In the genomic region with DNA sequence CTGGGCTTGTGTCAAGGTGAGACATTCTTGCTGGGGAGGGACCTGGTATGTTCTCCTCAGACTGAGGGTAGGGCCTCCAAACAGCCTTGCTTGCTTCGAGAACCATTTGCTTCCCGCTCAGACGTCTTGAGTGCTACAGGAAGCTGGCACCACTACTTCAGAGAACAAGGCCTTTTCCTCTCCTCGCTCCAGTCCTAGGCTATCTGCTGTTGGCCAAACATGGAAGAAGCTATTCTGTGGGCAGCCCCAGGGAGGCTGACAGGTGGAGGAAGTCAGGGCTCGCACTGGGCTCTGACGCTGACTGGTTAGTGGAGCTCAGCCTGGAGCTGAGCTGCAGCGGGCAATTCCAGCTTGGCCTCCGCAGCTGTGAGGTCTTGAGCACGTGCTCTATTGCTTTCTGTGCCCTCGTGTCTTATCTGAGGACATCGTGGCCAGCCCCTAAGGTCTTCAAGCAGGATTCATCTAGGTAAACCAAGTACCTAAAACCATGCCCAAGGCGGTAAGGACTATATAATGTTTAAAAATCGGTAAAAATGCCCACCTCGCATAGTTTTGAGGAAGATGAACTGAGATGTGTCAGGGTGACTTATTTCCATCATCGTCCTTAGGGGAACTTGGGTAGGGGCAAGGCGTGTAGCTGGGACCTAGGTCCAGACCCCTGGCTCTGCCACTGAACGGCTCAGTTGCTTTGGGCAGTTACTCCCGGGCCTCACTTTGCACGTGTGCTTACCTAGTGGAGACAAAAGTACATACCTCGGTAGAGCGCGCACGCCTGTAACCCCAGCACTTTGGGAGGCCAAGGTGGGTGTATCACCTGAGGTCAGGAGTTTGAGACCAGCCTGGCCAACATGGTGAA, we compare ENCODE assay signal across 8 cellular contexts. TPM values are rescaled to one million over a fixed set of nuclear protein-coding genes. Genes with fewer than 3 reads are reported as not detected.
DNase-seq lines count a peak whose midpoint lies in the region; ATAC-seq and TF ChIP-seq lines count a peak whose summit lies in the region.

No MANE protein-coding gene starts in this region.

- peaks cover 27% of the 10 kb centered on the region for H3K36me3 ChIP-seq in thoracic aorta

- peak; percentile 60 for TF ChIP-seq POLR2A in GM19193 (IDR thresholded peaks at IDR 0.05; ENCODE audit: extremely low read depth, insufficient read depth, insufficient read length)

- H3K27ac Mint-ChIP-seq in T-helper 2 cell treated with Interferon-gamma antibody and Interleukin-4, amounts not matched to agents 5 μg/mL and 100 μg/mL, for 36 hours, result peak overlapping the region; percentile 87

- H3K9me3 ChIP-seq in thoracic aorta, result no peaks in the 10 kb centered on the region

- no peak for TF ChIP-seq CTCF in AG04449 (IDR thresholded peaks at IDR 0.05; ENCODE audit: insufficient read depth, low read length, missing control alignments)
- TF ChIP-seq CTCF in fibroblast of the aortic adventitia (IDR thresholded peaks at IDR 0.05; ENCODE audit: insufficient read depth, low read length), result no peak
- TF ChIP-seq CTCF in thoracic aorta (IDR thresholded peaks at IDR 0.05), result no peak

- H3K4me1 Mint-ChIP-seq in T-helper 2 cell treated with Interferon-gamma antibody and Interleukin-4, amounts not matched to agents 5 μg/mL and 100 μg/mL, for 36 hours (ENCODE audit: low read depth), result peaks cover 49% of the 10 kb centered on the region

- no peaks in the 10 kb centered on the region for H3K27me3 Mint-ChIP-seq in T-helper 2 cell treated with Interferon-gamma antibody and Interleukin-4, amounts not matched to agents 5 μg/mL and 100 μg/mL, for 36 hours (ENCODE audit: low read depth)

- DNase-seq in AG04449 (ENCODE audit: low read depth, low spot score) (no peak), fibroblast of the aortic adventitia (ENCODE audit: low read depth) (peak; percentile 59), thoracic aorta (ENCODE audit: low spot score) (no peak), NCI-H526 treated with DMSO at 0.1 percent for 48 hours (lab: John Stamatoyannopoulos, UW) (no peak)
- DNase-seq in T-helper 2 cell treated with Interferon-gamma antibody and Interleukin-4, amounts not matched to agents 5 μg/mL and 100 μg/mL, for 36 hours (ENCODE audit: low spot score), result no peak

- POLR2A ChIA-PET in AG04449 (lab: Yijun Ruan, JAX), result interaction anchor here (0.7 to 8.1 kb wide), 8 partner anchors 12 to 313 kb away, joined by 3 to 359 read pairs (median 6); partner anchors contain the start of genes CDCA3, IFFO1, MRPL51 and NOP2

- peaks cover 17 to 50% of the 10 kb centered on the region in 2 donors for H3K4me1 ChIP-seq in thoracic aorta (ENCODE audit: control insufficient read depth in 1 of 2, low read depth in 2 of 2)

- peaks cover 53% of the 10 kb centered on the region for H3K36me3 Mint-ChIP-seq in T-helper 2 cell treated with Interferon-gamma antibody and Interleukin-4, amounts not matched to agents 5 μg/mL and 100 μg/mL, for 36 hours (ENCODE audit: low read depth)

- no peak for ATAC-seq in thoracic aorta (ENCODE audit: insufficient number of reproducible peaks, low FRiP score, low read depth)
- ATAC-seq in GM19351 (IDR thresholded peaks at IDR 0.05; ENCODE audit: unreplicated experiment), result no peak
- ATAC-seq in GM19467 (IDR thresholded peaks at IDR 0.05; ENCODE audit: unreplicated experiment), result no peak

- H3K4me3 ChIP-seq in AG04449 (ENCODE audit: low read depth, low read length) (peak overlapping the region; percentile 25), fibroblast of the aortic adventitia (ENCODE audit: low read depth, low read length) (no peak overlapping the region), thoracic aorta (no peak overlapping the region)

- peak overlapping the region; percentile 96 to 97 for H3K27ac ChIP-seq in thoracic aorta

- H3K9me3 Mint-ChIP-seq in T-helper 2 cell treated with Interferon-gamma antibody and Interleukin-4, amounts not matched to agents 5 μg/mL and 100 μg/mL, for 36 hours, result no peaks in the 10 kb centered on the region

- CTCF ChIA-PET in AG04449 (lab: Yijun Ruan, JAX), result interaction anchor here (1.1 to 8.6 kb wide), 9 partner anchors 13 to 118 kb away, joined by 3 to 235 read pairs (median 4); partner anchors contain the start of genes CD27 and IFFO1

- peak overlapping the region; percentile 99 for H3K4me3 Mint-ChIP-seq in T-helper 2 cell treated with Interferon-gamma antibody and Interleukin-4, amounts not matched to agents 5 μg/mL and 100 μg/mL, for 36 hours

- no peaks in the 10 kb centered on the region for H3K27me3 ChIP-seq in thoracic aorta (replicated peaks; ENCODE audit: insufficient read depth)

RNA-seq across cellular contexts. Expression of gene GAPDH, which starts 4.3 kb away (rescaled TPM):
- 1,521 and 5,776 TPM in 2 replicates for total RNA-seq in fibroblast of the aortic adventitia (ENCODE audit: low replicate concordance)
- total RNA-seq in thoracic aorta, result 1,000 to 10,000 TPM; 1,700 to 2,744 TPM

RNA-seq across cellular contexts. Expression of gene IFFO1, which starts 17.2 kb away (rescaled TPM):
- total RNA-seq in fibroblast of the aortic adventitia (ENCODE audit: low replicate concordance) (12.7 and 17.2 TPM in 2 replicates), thoracic aorta (10 to 100 TPM; 36.2 to 68.6 TPM)

RNA-seq across cellular contexts. Expression of gene NOP2, which starts 29.4 kb away (rescaled TPM):
- total RNA-seq in fibroblast of the aortic adventitia (ENCODE audit: low replicate concordance), result 24.0 and 54.6 TPM in 2 replicates
- total RNA-seq in thoracic aorta, result 10 to 100 TPM; 41.2 to 83.0 TPM

RNA-seq across cellular contexts. Expression of gene NCAPD2, which starts 44.7 kb away (rescaled TPM):
- total RNA-seq in fibroblast of the aortic adventitia (ENCODE audit: low replicate concordance) (43.1 and 45.1 TPM in 2 replicates), thoracic aorta (10 to 100 TPM; 19.9 to 26.7 TPM)

RNA-seq across cellular contexts. Expression of gene MRPL51, which starts 45.6 kb away (rescaled TPM):
- 113 and 167 TPM in 2 replicates for total RNA-seq in fibroblast of the aortic adventitia (ENCODE audit: low replicate concordance)
- 10 to 100 TPM; 40.6 to 51.7 TPM for total RNA-seq in thoracic aorta
